ENCODE assay signal across 4 cellular contexts in the genomic region with DNA sequence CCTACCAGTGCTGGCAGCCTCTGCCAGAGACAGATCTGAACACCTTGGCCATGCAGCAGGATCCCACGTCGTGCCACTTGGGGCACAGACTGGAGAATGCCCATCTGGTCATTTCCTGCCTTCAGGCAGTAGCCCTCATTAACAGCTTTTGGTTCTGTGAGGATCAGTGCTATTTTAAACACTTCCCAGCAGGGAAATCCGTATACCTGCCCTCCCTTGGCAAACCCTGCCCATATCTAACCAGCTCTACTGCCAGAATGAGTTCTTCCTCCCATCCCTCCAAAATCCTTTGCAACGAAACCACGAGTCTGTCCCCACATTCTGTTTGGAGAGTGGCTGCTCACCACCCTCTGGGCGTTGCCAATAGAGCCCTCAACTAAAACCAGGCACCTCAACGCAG.
"Had no signal": no experiment of that assay in that cellular context is flagged by ENCODE, and none has a peak within 500 bp of the region (broad histone marks: within the 10 kb centered on the region; RNA-seq: fewer than 3 reads in every experiment).

No MANE protein-coding gene starts in this region.

- ATAC-seq: GM23338, HepG2 had no signal

- DNase-seq: H9, HCEC 1CT had no signal
